9 cellular contexts compared by ENCODE assay signal in genomic region chr1:1432951-1433803, GRCh38. TPM values are rescaled to one million over a fixed set of nuclear protein-coding genes. Genes with fewer than 3 reads are reported as not detected.
DNase-seq lines count a peak whose midpoint lies in the region; ATAC-seq, FAIRE-seq and TF ChIP-seq lines count a peak whose summit lies in the region.
"Had no signal": no experiment of that assay in that cellular context is flagged by ENCODE, and none has a peak within 500 bp of the region (broad histone marks: within the 10 kb centered on the region; RNA-seq: fewer than 3 reads in every experiment).

No MANE protein-coding gene starts in this region.

- in situ Hi-C loops in HepG2 (cut with HindIII; ENCODE audit: extremely low pct_ligation_motif_present, low pct_unique_long_range_greater_than_20kb), result no loop called here

- no peaks in the 10 kb centered on the region for H3K27me3 ChIP-seq in body of pancreas
- no peaks in the 10 kb centered on the region for H3K27me3 ChIP-seq in HepG2 (ENCODE audit: control insufficient read depth in 1 of 2, insufficient read depth in 2 of 2, low read length in 2 of 2)

- TF ChIP-seq CTCF in body of pancreas (IDR thresholded peaks at IDR 0.05), result no peak
- TF ChIP-seq CTCF in HepG2 (CRISPR knock-in tag; IDR thresholded peaks at IDR 0.05), result peak; percentile 31

- H3K9me3 ChIP-seq in body of pancreas, result no peaks in the 10 kb centered on the region
- H3K9me3 ChIP-seq in HepG2 (ENCODE audit: low read length), result no peaks in the 10 kb centered on the region

- WGBS in body of pancreas, 2 donors, result 43 to 63% methylated on average over 13 to 33 of the region's 34 CpGs
- 0% methylated on average over 19 of the region's 34 CpGs for WGBS in HepG2 (ENCODE audit: low lambda C conversion rate)

- no peaks in the 10 kb centered on the region for H4K20me1 ChIP-seq in HepG2 (ENCODE audit: insufficient read depth, low read length)

- peaks cover 30% of the 10 kb centered on the region for H3K79me2 ChIP-seq in HepG2 (ENCODE audit: insufficient read depth, low read length)

- peak; percentile 91 for FAIRE-seq in HepG2 (lab: Jason Lieb, UNC)

- H3K27ac ChIP-seq in body of pancreas (peak overlapping the region; percentile 78 to 94 (median 93)), HepG2 (ENCODE audit: extremely low read length, insufficient read depth, low read length) (peak overlapping the region; percentile 94)

- H3K9ac ChIP-seq in HepG2 (ENCODE audit: insufficient read depth, low read depth, low read length), result peak overlapping the region; percentile 88

- TF ChIP-seq EP300 in HepG2 (IDR thresholded peaks at IDR 0.05; ENCODE audit: low read depth in 2 of 2, low read length in 2 of 2) (peak; percentile 71 to 85; a peak in 3 of 4 replicates), HepG2 (CRISPR knock-in tag; IDR thresholded peaks at IDR 0.05; ENCODE audit: borderline replicate concordance) (peak; percentile 90)

- no peak overlapping the region for H2AFZ ChIP-seq in HepG2 (ENCODE audit: low read length)

- DNase-seq in Ammon's horn (ENCODE audit: low spot score) (peak; percentile 88), HK-2 (ENCODE audit: unreplicated experiment) (peak; percentile 73), body of pancreas (peak; percentile 80 to 94 (median 92)), HepG2 (ENCODE audit: low spot score) (peak; percentile 96), superior temporal gyrus (ENCODE audit: extremely low spot score) (peak; percentile 76), NOMO-1 treated with dmso at 0.1 percent for 144 hours (lab: John Stamatoyannopoulos, UW; ENCODE audit: unreplicated experiment) (no peak), NK-92 (lab: John Stamatoyannopoulos, UW; ENCODE audit: unreplicated experiment) (no peak), NCI-H1048 (lab: John Stamatoyannopoulos, UW) (no peak)

- H3K4me3 ChIP-seq in body of pancreas, result no peak overlapping the region
- peak overlapping the region; percentile 72 to 88 (median 84) for H3K4me3 ChIP-seq in HepG2 (replicated peaks in 1 of 3; ENCODE audit: insufficient read depth in 1 of 3, low read depth in 2 of 3, low read length in 3 of 3)

- CTCF ChIA-PET in HepG2 (lab: Yijun Ruan, JAX; ENCODE audit: low intra/inter-chr PET ratio, low total read pairs), result no interaction called here

- BruUV-seq in HepG2 (replicated peaks; lab: Mats Ljungman, UMichigan), result no TSS peak

- no peak; the same call in 1 of the 2 replicates for TF ChIP-seq RAD21 in HepG2 (CRISPR knock-in tag; IDR thresholded peaks at IDR 0.05)

- intact Hi-C loops in body of pancreas (cut with DNase I), result no loop called here
- intact Hi-C loops in HepG2 (cut with micrococcal nuclease; ENCODE audit: unreplicated experiment), result no loop called here

- H3K36me3 ChIP-seq in body of pancreas (replicated peaks in 1 of 2; ENCODE audit: insufficient read depth in 1 of 2, low read depth in 2 of 2) (no peaks in the 10 kb centered on the region), HepG2 (replicated peaks in 1 of 2; ENCODE audit: control insufficient read depth in 1 of 2, insufficient read depth in 2 of 2, low read length in 2 of 2) (no peaks in the 10 kb centered on the region; a peak in 1 of 5 replicates)

- H3K4me1 ChIP-seq in body of pancreas (peaks cover 94% of the 10 kb centered on the region), HepG2 (ENCODE audit: insufficient read depth, low read length) (peaks cover 60% of the 10 kb centered on the region)

- ATAC-seq in body of pancreas (peak; percentile 62), HepG2 (peak; percentile 46)

- POLR2A ChIA-PET in HepG2 (lab: Yijun Ruan, JAX), result interaction anchor here (0.7 to 11.0 kb wide), 18 partner anchors 7 to 336 kb away, joined by 3 to 355 read pairs (median 8); partner anchors contain the start of genes ANKRD65, AURKAIP1, CCNL2 and MIB2

- TF ChIP-seq POLR2A in body of pancreas (IDR thresholded peaks at IDR 0.05) (peak; percentile 66 to 85 (median 85)), HepG2 (IDR thresholded peaks at IDR 0.05; ENCODE audit: insufficient read depth in 1 of 2, low read depth in 2 of 2, low read length in 2 of 2) (peak in 1 of 2 experiments; percentile 77; a peak in 1 of 4 replicates)

- peak overlapping the region; percentile 89 for H3K4me2 ChIP-seq in HepG2 (ENCODE audit: low read depth, low read length)

RNA-seq across cellular contexts. Expression of gene VWA1, which starts 2.3 kb away (rescaled TPM):
- 10 to 100 TPM; 47.1 to 55.5 TPM for total RNA-seq in body of pancreas
- total RNA-seq in HepG2 (2016; rRNA removed; fragmentation: Illumina TruSeq; extraction: Trizol), result 25.1 and 57.5 TPM in 2 replicates
- total RNA-seq in HepG2 (2016; cell fraction: cytosol; rRNA removed; fragmentation: Illumina TruSeq; extraction: Trizol; ENCODE audit: low read depth), result 4.5 and 4.7 TPM in 2 replicates
- total RNA-seq in HepG2 (2016; cell fraction: insoluble cytoplasmic fraction; rRNA removed; fragmentation: Illumina TruSeq; extraction: Trizol), result 23.6 and 57.6 TPM in 2 replicates
- 12.5 and 16.0 TPM in 2 replicates for total RNA-seq in HepG2 (2016; cell fraction: membrane; rRNA removed; fragmentation: Illumina TruSeq; extraction: Trizol)
- 51.4 and 68.6 TPM in 2 replicates for total RNA-seq in HepG2 (2016; cell fraction: nucleus; rRNA removed; fragmentation: Illumina TruSeq; extraction: Trizol)
- polyA plus RNA-seq in HepG2 (2011; rRNA removed), result 40.9 and 61.3 TPM in 2 replicates
- polyA plus RNA-seq in HepG2 (2011; cell fraction: cytosol; rRNA removed), result 31.3 and 57.3 TPM in 2 replicates
- 80.8 and 81.7 TPM in 2 replicates for polyA plus RNA-seq in HepG2 (2011; cell fraction: nucleus; rRNA removed)
- polyA plus RNA-seq in HepG2 (2012), result 28.6 and 31.7 TPM in 2 replicates
- 6.7 and 8.2 TPM in 2 replicates for polyA plus RNA-seq in HepG2 (2016; cell fraction: cytosol; fragmentation: Illumina TruSeq; extraction: Trizol; ENCODE audit: low read depth)
- 32.1 and 34.9 TPM in 2 replicates for polyA plus RNA-seq in HepG2 (2016; cell fraction: insoluble cytoplasmic fraction; fragmentation: Illumina TruSeq; extraction: Trizol; ENCODE audit: low read depth)
- polyA plus RNA-seq in HepG2 (2016; cell fraction: membrane; fragmentation: Illumina TruSeq; extraction: Trizol; ENCODE audit: low read depth), result 16.7 and 17.0 TPM in 2 replicates
- 140 and 151 TPM in 2 replicates for polyA plus RNA-seq in HepG2 (2016; cell fraction: nucleus; fragmentation: Illumina TruSeq; extraction: Trizol; ENCODE audit: insufficient read depth, low read depth)
- 0.05 and 92.8 TPM in 2 replicates for polyA minus RNA-seq in HepG2 (2011; rRNA and poly(A)+ RNA removed; ENCODE audit: low replicate concordance)
- polyA minus RNA-seq in HepG2 (2011; cell fraction: cytosol; rRNA and poly(A)+ RNA removed), result 48.6 and 49.4 TPM in 2 replicates
- polyA minus RNA-seq in HepG2 (2011; cell fraction: nucleus; rRNA and poly(A)+ RNA removed), result 12.6 and 15.8 TPM in 2 replicates

RNA-seq across cellular contexts. Expression of gene ANKRD65, which starts 12.1 kb away (rescaled TPM):
- total RNA-seq in body of pancreas, result 10 to 100 TPM; 11.2 to 15.5 TPM
- total RNA-seq in HepG2 (2016; rRNA removed; fragmentation: Illumina TruSeq; extraction: Trizol), result 28.3 and 30.1 TPM in 2 replicates
- 5.3 and 5.6 TPM in 2 replicates for total RNA-seq in HepG2 (2016; cell fraction: cytosol; rRNA removed; fragmentation: Illumina TruSeq; extraction: Trizol; ENCODE audit: low read depth)
- 28.5 and 29.3 TPM in 2 replicates for total RNA-seq in HepG2 (2016; cell fraction: insoluble cytoplasmic fraction; rRNA removed; fragmentation: Illumina TruSeq; extraction: Trizol)
- total RNA-seq in HepG2 (2016; cell fraction: membrane; rRNA removed; fragmentation: Illumina TruSeq; extraction: Trizol), result 16.0 and 16.3 TPM in 2 replicates
- 18.0 and 19.5 TPM in 2 replicates for total RNA-seq in HepG2 (2016; cell fraction: nucleus; rRNA removed; fragmentation: Illumina TruSeq; extraction: Trizol)
- polyA plus RNA-seq in HepG2 (2011; rRNA removed), result 12.1 and 13.2 TPM in 2 replicates
- 13.0 and 16.9 TPM in 2 replicates for polyA plus RNA-seq in HepG2 (2011; cell fraction: cytosol; rRNA removed)
- 27.8 and 28.7 TPM in 2 replicates for polyA plus RNA-seq in HepG2 (2011; cell fraction: nucleus; rRNA removed)
- 7.1 and 8.2 TPM in 2 replicates for polyA plus RNA-seq in HepG2 (2012)
- 5.0 TPM in 2 replicates for polyA plus RNA-seq in HepG2 (2016; cell fraction: cytosol; fragmentation: Illumina TruSeq; extraction: Trizol; ENCODE audit: low read depth)
- polyA plus RNA-seq in HepG2 (2016; cell fraction: insoluble cytoplasmic fraction; fragmentation: Illumina TruSeq; extraction: Trizol; ENCODE audit: low read depth), result 30.0 and 31.6 TPM in 2 replicates
- 11.4 and 12.1 TPM in 2 replicates for polyA plus RNA-seq in HepG2 (2016; cell fraction: membrane; fragmentation: Illumina TruSeq; extraction: Trizol; ENCODE audit: low read depth)
- 45.0 and 48.7 TPM in 2 replicates for polyA plus RNA-seq in HepG2 (2016; cell fraction: nucleus; fragmentation: Illumina TruSeq; extraction: Trizol; ENCODE audit: insufficient read depth, low read depth)
- 9.7 TPM in 1 of 2 replicates, not detected in the other for polyA minus RNA-seq in HepG2 (2011; rRNA and poly(A)+ RNA removed; ENCODE audit: low replicate concordance)
- 5.6 and 6.6 TPM in 2 replicates for polyA minus RNA-seq in HepG2 (2011; cell fraction: cytosol; rRNA and poly(A)+ RNA removed)
- 2.6 and 3.6 TPM in 2 replicates for polyA minus RNA-seq in HepG2 (2011; cell fraction: nucleus; rRNA and poly(A)+ RNA removed)
- total RNA-seq: activated CD8-positive, alpha-beta memory T cell treated with anti-CD3 and anti-CD28 coated beads for 36 hours had no signal

RNA-seq across cellular contexts. Expression of gene ATAD3C, which starts 16.3 kb away (rescaled TPM):
- total RNA-seq in body of pancreas (1 to 10 TPM; 1.6 to 2.3 TPM), HepG2 (2016; rRNA removed; fragmentation: Illumina TruSeq; extraction: Trizol) (3.2 and 4.7 TPM in 2 replicates)
- 2.4 and 4.7 TPM in 2 replicates for total RNA-seq in HepG2 (2016; cell fraction: cytosol; rRNA removed; fragmentation: Illumina TruSeq; extraction: Trizol; ENCODE audit: low read depth)
- 2.7 and 3.3 TPM in 2 replicates for total RNA-seq in HepG2 (2016; cell fraction: insoluble cytoplasmic fraction; rRNA removed; fragmentation: Illumina TruSeq; extraction: Trizol)
- 5.4 and 8.1 TPM in 2 replicates for total RNA-seq in HepG2 (2016; cell fraction: membrane; rRNA removed; fragmentation: Illumina TruSeq; extraction: Trizol)
- total RNA-seq in HepG2 (2016; cell fraction: nucleus; rRNA removed; fragmentation: Illumina TruSeq; extraction: Trizol), result 1.2 and 2.1 TPM in 2 replicates
- 2.4 and 3.5 TPM in 2 replicates for polyA plus RNA-seq in HepG2 (2011; rRNA removed)
- polyA plus RNA-seq in HepG2 (2011; cell fraction: cytosol; rRNA removed), result 3.5 and 3.6 TPM in 2 replicates
- 1.7 and 1.9 TPM in 2 replicates for polyA plus RNA-seq in HepG2 (2011; cell fraction: nucleus; rRNA removed)
- polyA plus RNA-seq in HepG2 (2012), result 3.2 and 4.4 TPM in 2 replicates
- 5.2 and 8.6 TPM in 2 replicates for polyA plus RNA-seq in HepG2 (2016; cell fraction: cytosol; fragmentation: Illumina TruSeq; extraction: Trizol; ENCODE audit: low read depth)
- 4.6 and 4.8 TPM in 2 replicates for polyA plus RNA-seq in HepG2 (2016; cell fraction: insoluble cytoplasmic fraction; fragmentation: Illumina TruSeq; extraction: Trizol; ENCODE audit: low read depth)
- polyA plus RNA-seq in HepG2 (2016; cell fraction: membrane; fragmentation: Illumina TruSeq; extraction: Trizol; ENCODE audit: low read depth), result 8.3 TPM in 2 replicates
- polyA plus RNA-seq in HepG2 (2016; cell fraction: nucleus; fragmentation: Illumina TruSeq; extraction: Trizol; ENCODE audit: insufficient read depth, low read depth), result 1.5 and 1.9 TPM in 2 replicates
- polyA minus RNA-seq in HepG2 (2011; rRNA and poly(A)+ RNA removed; ENCODE audit: low replicate concordance), result 0.96 TPM in 1 of 2 replicates, not detected in the other
- polyA minus RNA-seq in HepG2 (2011; cell fraction: cytosol; rRNA and poly(A)+ RNA removed), result 0.97 and 2.1 TPM in 2 replicates
- polyA minus RNA-seq in HepG2 (2011; cell fraction: nucleus; rRNA and poly(A)+ RNA removed), result 0.39 and 0.75 TPM in 2 replicates

RNA-seq across cellular contexts. Expression of gene MRPL20, which starts 26.1 kb away (rescaled TPM):
- total RNA-seq in body of pancreas (10 to 100 TPM; 72.8 to 85.9 TPM), HepG2 (2016; rRNA removed; fragmentation: Illumina TruSeq; extraction: Trizol) (127 and 175 TPM in 2 replicates)
- total RNA-seq in HepG2 (2016; cell fraction: cytosol; rRNA removed; fragmentation: Illumina TruSeq; extraction: Trizol; ENCODE audit: low read depth), result 95.7 and 120 TPM in 2 replicates
- total RNA-seq in HepG2 (2016; cell fraction: insoluble cytoplasmic fraction; rRNA removed; fragmentation: Illumina TruSeq; extraction: Trizol), result 134 and 183 TPM in 2 replicates
- total RNA-seq in HepG2 (2016; cell fraction: membrane; rRNA removed; fragmentation: Illumina TruSeq; extraction: Trizol), result 123 and 133 TPM in 2 replicates
- total RNA-seq in HepG2 (2016; cell fraction: nucleus; rRNA removed; fragmentation: Illumina TruSeq; extraction: Trizol), result 46.7 and 58.9 TPM in 2 replicates
- 59.0 and 59.2 TPM in 2 replicates for polyA plus RNA-seq in HepG2 (2011; rRNA removed)
- 66.2 and 67.4 TPM in 2 replicates for polyA plus RNA-seq in HepG2 (2011; cell fraction: cytosol; rRNA removed)
- 66.3 and 68.1 TPM in 2 replicates for polyA plus RNA-seq in HepG2 (2011; cell fraction: nucleus; rRNA removed)
- polyA plus RNA-seq in HepG2 (2012), result 76.2 and 77.0 TPM in 2 replicates
- polyA plus RNA-seq in HepG2 (2016; cell fraction: cytosol; fragmentation: Illumina TruSeq; extraction: Trizol; ENCODE audit: low read depth), result 118 and 143 TPM in 2 replicates
- polyA plus RNA-seq in HepG2 (2016; cell fraction: insoluble cytoplasmic fraction; fragmentation: Illumina TruSeq; extraction: Trizol; ENCODE audit: low read depth), result 188 and 207 TPM in 2 replicates
- 122 and 127 TPM in 2 replicates for polyA plus RNA-seq in HepG2 (2016; cell fraction: membrane; fragmentation: Illumina TruSeq; extraction: Trizol; ENCODE audit: low read depth)
- polyA plus RNA-seq in HepG2 (2016; cell fraction: nucleus; fragmentation: Illumina TruSeq; extraction: Trizol; ENCODE audit: insufficient read depth, low read depth), result 127 and 138 TPM in 2 replicates
- polyA minus RNA-seq in HepG2 (2011; rRNA and poly(A)+ RNA removed; ENCODE audit: low replicate concordance), result 58.2 and 96.6 TPM in 2 replicates
- polyA minus RNA-seq in HepG2 (2011; cell fraction: cytosol; rRNA and poly(A)+ RNA removed), result 26.2 and 30.6 TPM in 2 replicates
- polyA minus RNA-seq in HepG2 (2011; cell fraction: nucleus; rRNA and poly(A)+ RNA removed), result 29.2 and 39.5 TPM in 2 replicates

RNA-seq across cellular contexts. Expression of gene CCNL2, which starts 34.0 kb away (rescaled TPM):
- total RNA-seq in body of pancreas, result 100 to 1,000 TPM; 225 to 246 TPM
- total RNA-seq in HepG2 (2016; rRNA removed; fragmentation: Illumina TruSeq; extraction: Trizol), result 19.6 and 105 TPM in 2 replicates
- total RNA-seq in HepG2 (2016; cell fraction: cytosol; rRNA removed; fragmentation: Illumina TruSeq; extraction: Trizol; ENCODE audit: low read depth), result 23.1 and 23.2 TPM in 2 replicates
- total RNA-seq in HepG2 (2016; cell fraction: insoluble cytoplasmic fraction; rRNA removed; fragmentation: Illumina TruSeq; extraction: Trizol), result 18.4 and 112 TPM in 2 replicates
- total RNA-seq in HepG2 (2016; cell fraction: membrane; rRNA removed; fragmentation: Illumina TruSeq; extraction: Trizol), result 21.7 and 25.3 TPM in 2 replicates
- total RNA-seq in HepG2 (2016; cell fraction: nucleus; rRNA removed; fragmentation: Illumina TruSeq; extraction: Trizol), result 252 and 278 TPM in 2 replicates
- 340 and 452 TPM in 2 replicates for polyA plus RNA-seq in HepG2 (2011; rRNA removed)
- polyA plus RNA-seq in HepG2 (2011; cell fraction: cytosol; rRNA removed), result 47.9 and 55.8 TPM in 2 replicates
- 3,874 and 4,178 TPM in 2 replicates for polyA plus RNA-seq in HepG2 (2011; cell fraction: nucleus; rRNA removed)
- 208 and 270 TPM in 2 replicates for polyA plus RNA-seq in HepG2 (2012)
- polyA plus RNA-seq in HepG2 (2016; cell fraction: cytosol; fragmentation: Illumina TruSeq; extraction: Trizol; ENCODE audit: low read depth), result 4.2 TPM in 2 replicates
- polyA plus RNA-seq in HepG2 (2016; cell fraction: insoluble cytoplasmic fraction; fragmentation: Illumina TruSeq; extraction: Trizol; ENCODE audit: low read depth), result 20.7 and 27.8 TPM in 2 replicates
- 9.4 TPM in 2 replicates for polyA plus RNA-seq in HepG2 (2016; cell fraction: membrane; fragmentation: Illumina TruSeq; extraction: Trizol; ENCODE audit: low read depth)
- 821 and 868 TPM in 2 replicates for polyA plus RNA-seq in HepG2 (2016; cell fraction: nucleus; fragmentation: Illumina TruSeq; extraction: Trizol; ENCODE audit: insufficient read depth, low read depth)
- 74.3 and 99.2 TPM in 2 replicates for polyA minus RNA-seq in HepG2 (2011; rRNA and poly(A)+ RNA removed; ENCODE audit: low replicate concordance)
- polyA minus RNA-seq in HepG2 (2011; cell fraction: cytosol; rRNA and poly(A)+ RNA removed), result 17.2 and 18.4 TPM in 2 replicates
- 560 and 630 TPM in 2 replicates for polyA minus RNA-seq in HepG2 (2011; cell fraction: nucleus; rRNA and poly(A)+ RNA removed)

Comparison
In these comparisons a context has a peak if more than half of its experiments do, and no peak if none do; other contexts are left out.
1. DNase-seq: peak in Ammon's horn (single experiment), HK-2 (single experiment), body of pancreas (4 of 4), HepG2 (single experiment) and superior temporal gyrus (single experiment); none in NOMO-1 treated with dmso at 0.1 percent for 144 hours (single experiment), NK-92 (single experiment) and NCI-H1048 (single experiment).
2. H3K4me3 ChIP-seq: peak in HepG2 (3 of 3); none in body of pancreas (0 of 2).